In genomic region chr10:95297402-95297801, GRCh38 we compare ENCODE assay signal across 10 cellular contexts. TPM values are rescaled to one million over a fixed set of nuclear protein-coding genes. Genes with fewer than 3 reads are reported as not detected.
DNase-seq lines count a peak whose midpoint lies in the region; ATAC-seq and TF ChIP-seq lines count a peak whose summit lies in the region.
"Had no signal": no experiment of that assay in that cellular context is flagged by ENCODE, and none has a peak within 500 bp of the region (broad histone marks: within the 10 kb centered on the region; RNA-seq: fewer than 3 reads in every experiment).

No MANE protein-coding gene starts in this region.

- DNase-seq in DMS153 treated with DMSO at 0.1 percent for 48 hours (lab: John Stamatoyannopoulos, UW; ENCODE audit: unreplicated experiment) (peak; percentile 20), DMS153 (lab: John Stamatoyannopoulos, UW) (no peak), Kasumi-1 (lab: John Stamatoyannopoulos, UW) (peak; percentile 45 to 63), neuronal stem cell (ENCODE audit: low spot score) (no peak), NCI-H1105 (lab: John Stamatoyannopoulos, UW) (no peak), retina (no peak), lower leg skin (ENCODE audit: low spot score in 2 of 2) (no peak)
- DNase-seq: activated CD4-positive, alpha-beta T cell treated with anti-CD3 and anti-CD28 coated beads, Interleukin-2, amount 10 ng/mL, durations not matched to agents 7 days and 5 days had no signal

- no CpG with 5 or more reads among the region's 3 CpGs for WGBS in neuronal stem cell (ENCODE audit: extremely low coverage in 2 of 2, insufficient read length in 2 of 2, insufficient replicate concordance in 1 of 2), 2 donors
- WGBS in lower leg skin, 2 donors, result 88 to 92% methylated on average over 3 of the region's 3 CpGs

- H2BK15ac ChIP-seq in neuronal stem cell (ENCODE audit: low read length), result no peak overlapping the region

- no peak overlapping the region for H2AFZ ChIP-seq in neuronal stem cell (ENCODE audit: low read length)

- peaks cover 0 to 35% (median 9%) of the 10 kb centered on the region in 3 experiments for H3K27me3 ChIP-seq in neuronal stem cell (ENCODE audit: control insufficient read depth in 3 of 3, insufficient read depth in 3 of 3, low read depth in 1 of 3, low read length in 3 of 3)

- H4K91ac ChIP-seq in neuronal stem cell (ENCODE audit: low read depth, low read length, poor library complexity), result no peak overlapping the region

- no peak overlapping the region for H3K4ac ChIP-seq in neuronal stem cell (ENCODE audit: low read length)

- H3K4me3 ChIP-seq in neuronal stem cell (ENCODE audit: low read length in 2 of 2) (peak overlapping the region in 1 of 2 donors; percentile 16), lower leg skin (ENCODE audit: low read depth, poor library complexity, severe bottlenecking) (no peak overlapping the region)

- intact Hi-C loops in lower leg skin (cut with DNase I; ENCODE audit: low total_unique reads), result no loop called here

- no peak overlapping the region for H3K18ac ChIP-seq in neuronal stem cell (ENCODE audit: low read length)

- H3K9ac ChIP-seq in neuronal stem cell (ENCODE audit: low read depth, low read length, poor library complexity), result no peak overlapping the region

- no peak overlapping the region for H3K4me2 ChIP-seq in neuronal stem cell (ENCODE audit: insufficient read depth, low read length, poor library complexity, severe bottlenecking)

- H3K79me1 ChIP-seq in neuronal stem cell (ENCODE audit: low read depth, low read length), result no peaks in the 10 kb centered on the region

- no peak for TF ChIP-seq CTCF in lower leg skin (IDR thresholded peaks at IDR 0.05)

- H2AK5ac ChIP-seq in neuronal stem cell (ENCODE audit: low read depth, low read length), result peak overlapping the region; percentile 50

- peak; percentile 27 for ATAC-seq in HG02623 (IDR thresholded peaks at IDR 0.05; ENCODE audit: unreplicated experiment)

- no peak overlapping the region for H4K8ac ChIP-seq in neuronal stem cell (ENCODE audit: low read depth, low read length)

- no peak overlapping the region for H2BK120ac ChIP-seq in neuronal stem cell (ENCODE audit: low read depth, low read length)

- no peak overlapping the region for H3K27ac ChIP-seq in neuronal stem cell (replicated peaks; ENCODE audit: low read length)
- H3K27ac ChIP-seq: 22Rv1 had no signal

- H3K9me3 ChIP-seq in neuronal stem cell (replicated peaks in 1 of 2; ENCODE audit: control insufficient read depth in 2 of 2, insufficient read depth in 1 of 2, low read depth in 1 of 2, low read length in 2 of 2), result no peaks in the 10 kb centered on the region

- H3K23ac ChIP-seq in neuronal stem cell (ENCODE audit: low read depth, low read length, poor library complexity), result peak overlapping the region; percentile 9

- H3K36me3 ChIP-seq in neuronal stem cell (replicated peaks in 1 of 2; ENCODE audit: control insufficient read depth in 2 of 2, insufficient read depth in 2 of 2, low read length in 2 of 2), result no peaks in the 10 kb centered on the region

- H2BK12ac ChIP-seq in neuronal stem cell (ENCODE audit: low read length), result peak overlapping the region; percentile 68

- H3K14ac ChIP-seq in neuronal stem cell (ENCODE audit: low read length), result peak overlapping the region; percentile 2

- peaks cover 0 to 5% of the 10 kb centered on the region in 2 donors for H3K4me1 ChIP-seq in neuronal stem cell (ENCODE audit: control insufficient read depth in 2 of 2, insufficient read depth in 1 of 2, low read depth in 1 of 2, low read length in 2 of 2)

- no peak for TF ChIP-seq POLR2A in lower leg skin (IDR thresholded peaks at IDR 0.05)

- no peak overlapping the region for H2BK5ac ChIP-seq in neuronal stem cell (ENCODE audit: low read length)

RNA-seq across cellular contexts. Expression of gene PDLIM1, which starts 6.6 kb away (rescaled TPM):
- 24.2 TPM for polyA plus RNA-seq in neuronal stem cell (2013, experiment 1 of 2)
- polyA plus RNA-seq in neuronal stem cell (2013, experiment 2 of 2), result 22.2 TPM
- 10 to 100 TPM; 46.3 to 85.0 (median 61.4) TPM for total RNA-seq in lower leg skin

Comparison
In these comparisons a context has a peak if more than half of its experiments do, and no peak if none do; other contexts are left out.
1. DNase-seq: peak in DMS153 treated with DMSO at 0.1 percent for 48 hours (single experiment) and Kasumi-1 (2 of 2); none in DMS153 (single experiment), neuronal stem cell (single experiment), NCI-H1105 (single experiment), retina (single experiment) and lower leg skin (0 of 2).